8 cellular contexts compared by ENCODE assay signal in the genomic region with DNA sequence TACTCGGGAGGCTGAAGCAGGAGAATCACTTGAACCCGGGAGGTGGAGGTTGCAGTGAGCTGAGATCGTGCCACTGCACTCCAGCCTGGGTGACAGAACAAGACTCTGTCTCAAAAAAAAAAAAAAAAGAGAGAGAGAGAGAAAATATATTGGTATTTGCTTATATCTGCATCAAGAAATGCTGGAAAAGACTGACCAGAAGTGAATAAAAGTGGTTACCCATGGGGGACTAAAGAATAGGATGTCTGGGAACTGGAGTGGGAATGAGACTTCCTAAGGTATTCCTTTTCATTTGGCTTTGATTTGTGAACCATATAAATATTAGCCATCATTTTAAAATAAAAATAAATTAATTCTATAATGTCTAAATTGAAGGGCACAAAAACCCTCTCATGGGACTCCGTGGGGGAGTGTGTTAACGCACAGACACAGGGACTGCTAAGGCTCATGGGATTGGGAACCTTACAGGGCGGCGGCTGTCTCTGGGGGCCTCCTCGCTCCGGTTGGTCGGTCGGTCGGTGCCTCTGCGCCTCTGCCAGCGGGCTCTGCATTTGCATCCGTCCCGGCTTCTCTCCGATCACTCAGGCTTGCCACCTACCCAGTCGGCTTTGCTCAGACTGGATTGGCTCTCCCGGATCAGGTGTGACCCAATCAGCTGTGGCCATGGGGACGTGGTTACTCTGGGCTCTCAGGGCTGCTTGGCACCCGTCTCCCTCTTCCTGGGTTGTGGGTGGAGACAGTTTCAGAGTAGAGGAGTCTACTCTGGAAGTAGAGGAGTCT. TPM values are rescaled to one million over a fixed set of nuclear protein-coding genes. Genes with fewer than 3 reads are reported as not detected.
DNase-seq lines count a peak whose midpoint lies in the region; ATAC-seq and TF ChIP-seq lines count a peak whose summit lies in the region.

No MANE protein-coding gene starts in this region.

- H2BK120ac ChIP-seq in mesenchymal stem cell (ENCODE audit: low read depth, low read length): no peak overlapping the region

- H3K4me1 ChIP-seq in endocrine pancreas (ENCODE audit: control insufficient read depth, insufficient read depth, low read length) (no peaks in the 10 kb centered on the region), mesenchymal stem cell (ENCODE audit: control insufficient read depth, insufficient read depth, low read depth, low read length) (peaks cover 7% of the 10 kb centered on the region)

- H2AFZ ChIP-seq in mesenchymal stem cell (ENCODE audit: low read depth, low read length): no peak overlapping the region

- H2AK5ac ChIP-seq in mesenchymal stem cell (ENCODE audit: low read length, severe bottlenecking): no peak overlapping the region

- H3K79me1 ChIP-seq in mesenchymal stem cell (replicated peaks; ENCODE audit: low read length, poor library complexity, severe bottlenecking): no peaks in the 10 kb centered on the region

- peak overlapping the region; percentile 52 for H3K27ac ChIP-seq in mesenchymal stem cell (ENCODE audit: low read length, poor library complexity, severe bottlenecking)

- H3K4me3 ChIP-seq in endocrine pancreas (ENCODE audit: control insufficient read depth, insufficient read depth, low read length): peak overlapping the region; percentile 57
- peak overlapping the region in 1 of 2 experiments; percentile 64 for H3K4me3 ChIP-seq in mesenchymal stem cell (ENCODE audit: insufficient read depth in 1 of 2, low read depth in 1 of 2, low read length in 2 of 2)

- H3K23ac ChIP-seq in mesenchymal stem cell (ENCODE audit: low read length in 2 of 2): no peak overlapping the region

- peak overlapping the region; percentile 79 for H4K8ac ChIP-seq in mesenchymal stem cell (ENCODE audit: low read length)

- H3K36me3 ChIP-seq in endocrine pancreas (ENCODE audit: control insufficient read depth, insufficient read depth, low read length) (no peaks in the 10 kb centered on the region), mesenchymal stem cell (ENCODE audit: control insufficient read depth in 1 of 2, insufficient read depth in 2 of 2, low read depth in 1 of 2, low read length in 2 of 2) (no peaks in the 10 kb centered on the region)

- H2BK15ac ChIP-seq in mesenchymal stem cell (ENCODE audit: low read depth, poor library complexity, severe bottlenecking): no peak overlapping the region

- DNase-seq in GM10266 (ENCODE audit: extremely low spot score): peak; percentile 72
- DNase-seq in NCI-H345 (lab: John Stamatoyannopoulos, UW): peak; percentile 84
- peak in 2 of 3 experiments; percentile 22 to 27 for DNase-seq in activated CD8-positive, alpha-beta memory T cell treated with anti-CD3 and anti-CD28 coated beads for 48 hours (ENCODE audit: low read depth in 2 of 3, low spot score in 2 of 3)
- DNase-seq in mesenchymal stem cell: peak; percentile 46
- peak; percentile 10 for DNase-seq in stimulated activated CD8-positive, alpha-beta memory T cell treated with anti-CD3 and anti-CD28 coated beads, Interleukin-12 subunit alpha, Interleukin-12 subunit beta, amount 100 ng/mL, for 4 hours (ENCODE audit: low read depth)
- DNase-seq in GOT3 (lab: John Stamatoyannopoulos, UW): no peak

- WGBS in mesenchymal stem cell: 28% methylated on average over 21 of the region's 21 CpGs

- no peak overlapping the region for H4K91ac ChIP-seq in mesenchymal stem cell (ENCODE audit: low read length)

- no peak overlapping the region for H2BK5ac ChIP-seq in mesenchymal stem cell (ENCODE audit: low read depth, low read length, poor library complexity, severe bottlenecking)

- ATAC-seq in HG02943 (IDR thresholded peaks at IDR 0.05; ENCODE audit: low read depth, unreplicated experiment): peak; percentile 84

- H2BK12ac ChIP-seq in mesenchymal stem cell (ENCODE audit: low read length in 2 of 2): no peak overlapping the region

- H3K9me3 ChIP-seq in endocrine pancreas (ENCODE audit: control insufficient read depth, low read length): no peaks in the 10 kb centered on the region
- H3K9me3 ChIP-seq in mesenchymal stem cell (ENCODE audit: control insufficient read depth, low read length): no peaks in the 10 kb centered on the region

- peak overlapping the region; percentile 55 for H3K4me2 ChIP-seq in mesenchymal stem cell (ENCODE audit: low read length, poor library complexity, severe bottlenecking)

- H3K18ac ChIP-seq in mesenchymal stem cell (ENCODE audit: low read depth in 1 of 2, low read length in 2 of 2): no peak overlapping the region

- H3K14ac ChIP-seq in mesenchymal stem cell (ENCODE audit: low read length in 2 of 2): no peak overlapping the region

- H3K27me3 ChIP-seq in endocrine pancreas (ENCODE audit: control insufficient read depth, insufficient read depth, low read length) (no peaks in the 10 kb centered on the region), mesenchymal stem cell (ENCODE audit: control insufficient read depth in 1 of 2, insufficient read depth in 1 of 2, low read length in 2 of 2) (no peaks in the 10 kb centered on the region)

- H3K9ac ChIP-seq in endocrine pancreas (ENCODE audit: control insufficient read depth, insufficient read depth, low read length) (no peak overlapping the region), mesenchymal stem cell (ENCODE audit: low read length) (peak overlapping the region; percentile 27)

- H3K4ac ChIP-seq in mesenchymal stem cell (ENCODE audit: low read depth in 1 of 2, low read length in 2 of 2): no peak overlapping the region

- TF ChIP-seq CTCF in GM10266 (IDR thresholded peaks at IDR 0.05; ENCODE audit: control insufficient read depth, insufficient read depth, low read depth, missing control alignments): no peak

RNA-seq across cellular contexts. Expression of a gene that starts 12.7 kb away (rescaled TPM):
- polyA plus RNA-seq in mesenchymal stem cell (2013, experiment 1 of 2): 226 TPM
- polyA plus RNA-seq in mesenchymal stem cell (2013, experiment 2 of 2): 236 TPM
